In genomic region chr10:73810358-73810734, GRCh38 we compare ENCODE assay signal across 1 cellular context.
TF ChIP-seq lines count a peak whose summit lies in the region.

No MANE protein-coding gene starts in this region.

TF ChIP-seq in GM12878, 131 proteins besides CTCF, POLR2A, EP300 and RAD21:
- TF ChIP-seq USF1 (IDR thresholded peaks at IDR 0.05; ENCODE audit: borderline replicate concordance, extremely low read length, insufficient read depth, low read depth, low read length) (no peak), ZSCAN29 (IDR thresholded peaks at IDR 0.05) (no peak), RELA (IDR thresholded peaks at IDR 0.05; ENCODE audit: borderline replicate concordance, partially characterized antibody) (no peak), IKZF1 (conservative IDR thresholded peaks at IDR 0.05) (no peak), ETV6 (conservative IDR thresholded peaks at IDR 0.05 in 1 of 2, IDR thresholded peaks at IDR 0.05 in 1 of 2; ENCODE audit: borderline replicate concordance in 1 of 2, low read depth in 1 of 2) (no peak), ZNF592 (IDR thresholded peaks at IDR 0.05) (no peak), RCOR1 (conservative IDR thresholded peaks at IDR 0.05; ENCODE audit: low read depth, low read length) (no peak), MLLT1 (IDR thresholded peaks at IDR 0.05) (no peak)
